Comparison of ENCODE assay signal across 8 cellular contexts in genomic region chr6:128155826-128156225, GRCh38.
"Had no signal": no experiment of that assay in that cellular context is flagged by ENCODE, and none has a peak within 500 bp of the region (broad histone marks: within the 10 kb centered on the region; RNA-seq: fewer than 3 reads in every experiment).

No MANE protein-coding gene starts in this region.

- H2AFZ ChIP-seq: GM23248 had no signal

- H3K27ac ChIP-seq: GM23248, HL-60, KMS-11 had no signal

- H3K4me1 ChIP-seq: HAP-1 had no signal

- H3K36me3 ChIP-seq: HAP-1 had no signal

- ATAC-seq: HCT116 had no signal

- H3K9ac ChIP-seq: GM23248, KMS-11 had no signal

- H3K9me3 ChIP-seq: HAP-1 had no signal

- H3K4me3 ChIP-seq: GM23248, HAP-1 had no signal

- H3K4me2 ChIP-seq: KMS-11 had no signal

- DNase-seq: GM23248, GOT3, H7, HFFc6 had no signal
